Comparison of ENCODE assay signal across 1 cellular context in the genomic region with DNA sequence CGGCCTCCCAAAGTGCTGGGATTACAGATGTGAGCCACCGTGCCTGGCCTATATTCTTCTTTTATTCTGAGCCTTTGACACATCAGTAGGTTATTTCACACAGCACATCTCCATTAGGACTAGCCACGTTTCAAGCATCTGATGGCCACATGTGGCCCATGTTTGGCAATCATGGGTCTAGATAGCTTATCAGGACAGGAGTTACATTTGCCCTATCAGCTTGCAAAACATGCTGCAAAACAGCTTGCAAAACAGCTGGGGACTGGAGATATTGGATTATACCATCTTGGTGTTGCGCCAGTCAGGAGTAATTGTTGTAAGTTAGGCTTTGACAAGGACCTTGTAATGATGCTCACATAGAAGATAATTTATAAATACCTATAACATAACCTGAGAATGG.
TF ChIP-seq lines count a peak whose summit lies in the region.

No MANE protein-coding gene starts in this region.

TF ChIP-seq in K562, 482 proteins besides CTCF, POLR2A, EP300 and RAD21 (continued from another document and continues in another):
- TF ChIP-seq JUN (IDR thresholded peaks at IDR 0.05; ENCODE audit: borderline replicate concordance, low read depth, low read length) (no peak), JUN (CRISPR knock-in tag; IDR thresholded peaks at IDR 0.05; ENCODE audit: borderline replicate concordance) (no peak), ZNF212 (CRISPR knock-in tag; IDR thresholded peaks at IDR 0.05) (no peak), NFATC3 (IDR thresholded peaks at IDR 0.05) (no peak), IFI16 (CRISPR knock-in tag; IDR thresholded peaks at IDR 0.05) (no peak), ZBTB8A (IDR thresholded peaks at IDR 0.05; ENCODE audit: partially characterized antibody) (no peak), MBD2 (IDR thresholded peaks at IDR 0.05; ENCODE audit: borderline replicate concordance, low read depth) (peak; percentile 58; the same call in 1 of the 2 replicates), PURB (CRISPR knock-in tag; IDR thresholded peaks at IDR 0.05; ENCODE audit: low read depth) (no peak), TEAD1 (CRISPR knock-in tag; IDR thresholded peaks at IDR 0.05) (peak in 1 of 2 experiments; percentile 74; a peak in 1 of 4 replicates), RAD51 (IDR thresholded peaks at IDR 0.05; ENCODE audit: borderline replicate concordance, low read depth) (peak; percentile 27; the same call in 1 of the 2 replicates), MCM7 (IDR thresholded peaks at IDR 0.05) (no peak), SMAD4 (CRISPR knock-in tag; conservative IDR thresholded peaks at IDR 0.05) (peak; percentile 86), NFE2 (IDR thresholded peaks at IDR 0.05; ENCODE audit: low read depth) (0 out of 2 replicates have a peak, but pooled peaks have one; percentile 26), EZH2 (IDR thresholded peaks at IDR 0.05; ENCODE audit: borderline replicate concordance, low read depth, low read length) (no peak), MED1 (CRISPR knock-in tag; IDR thresholded peaks at IDR 0.05; ENCODE audit: borderline replicate concordance) (no peak), HCFC1 (IDR thresholded peaks at IDR 0.05; ENCODE audit: low read depth, low read length) (no peak), FOXO4 (CRISPR knock-in tag; IDR thresholded peaks at IDR 0.05) (no peak), ZNF354B (CRISPR knock-in tag; IDR thresholded peaks at IDR 0.05) (no peak; the same call in 1 of the 2 replicates), SAFB (IDR thresholded peaks at IDR 0.05; ENCODE audit: borderline replicate concordance, low read depth, low read length) (no peak), KDM4B (IDR thresholded peaks at IDR 0.05; ENCODE audit: borderline replicate concordance in 2 of 2, low read depth in 1 of 2) (no peak), ARHGAP35 (IDR thresholded peaks at IDR 0.05; ENCODE audit: partially characterized antibody) (no peak), ZNF57 (CRISPR knock-in tag; IDR thresholded peaks at IDR 0.05) (no peak), ZNF717 (CRISPR knock-in tag; IDR thresholded peaks at IDR 0.05) (no peak), NR2C2 (CRISPR knock-in tag; IDR thresholded peaks at IDR 0.05) (no peak), NR2C2 (tag; IDR thresholded peaks at IDR 0.05) (no peak), GTF2B (IDR thresholded peaks at IDR 0.05; ENCODE audit: extremely low read depth, insufficient read length) (no peak), ZNF143 (CRISPR knock-in tag; IDR thresholded peaks at IDR 0.05) (no peak), ZKSCAN1 (IDR thresholded peaks at IDR 0.05; ENCODE audit: low read depth, low read length) (no peak), ZNF384 (IDR thresholded peaks at IDR 0.05; ENCODE audit: low read depth, low read length) (no peak), MCM2 (IDR thresholded peaks at IDR 0.05; ENCODE audit: low read depth) (no peak), SMARCE1 (IDR thresholded peaks at IDR 0.05) (peak; percentile 87), KLF10 (CRISPR knock-in tag; IDR thresholded peaks at IDR 0.05) (no peak), MLX (CRISPR knock-in tag; conservative IDR thresholded peaks at IDR 0.05) (no peak), ZBTB9 (CRISPR knock-in tag; IDR thresholded peaks at IDR 0.05) (peak; percentile 100), GABPA (tag; conservative IDR thresholded peaks at IDR 0.05; ENCODE audit: low read depth) (no peak), ZNF695 (CRISPR knock-in tag; IDR thresholded peaks at IDR 0.05) (no peak), HSF4 (CRISPR knock-in tag; IDR thresholded peaks at IDR 0.05; ENCODE audit: borderline replicate concordance) (no peak), TFAM (CRISPR knock-in tag; conservative IDR thresholded peaks at IDR 0.05) (no peak)
- TF ChIP-seq, protein P1, sequence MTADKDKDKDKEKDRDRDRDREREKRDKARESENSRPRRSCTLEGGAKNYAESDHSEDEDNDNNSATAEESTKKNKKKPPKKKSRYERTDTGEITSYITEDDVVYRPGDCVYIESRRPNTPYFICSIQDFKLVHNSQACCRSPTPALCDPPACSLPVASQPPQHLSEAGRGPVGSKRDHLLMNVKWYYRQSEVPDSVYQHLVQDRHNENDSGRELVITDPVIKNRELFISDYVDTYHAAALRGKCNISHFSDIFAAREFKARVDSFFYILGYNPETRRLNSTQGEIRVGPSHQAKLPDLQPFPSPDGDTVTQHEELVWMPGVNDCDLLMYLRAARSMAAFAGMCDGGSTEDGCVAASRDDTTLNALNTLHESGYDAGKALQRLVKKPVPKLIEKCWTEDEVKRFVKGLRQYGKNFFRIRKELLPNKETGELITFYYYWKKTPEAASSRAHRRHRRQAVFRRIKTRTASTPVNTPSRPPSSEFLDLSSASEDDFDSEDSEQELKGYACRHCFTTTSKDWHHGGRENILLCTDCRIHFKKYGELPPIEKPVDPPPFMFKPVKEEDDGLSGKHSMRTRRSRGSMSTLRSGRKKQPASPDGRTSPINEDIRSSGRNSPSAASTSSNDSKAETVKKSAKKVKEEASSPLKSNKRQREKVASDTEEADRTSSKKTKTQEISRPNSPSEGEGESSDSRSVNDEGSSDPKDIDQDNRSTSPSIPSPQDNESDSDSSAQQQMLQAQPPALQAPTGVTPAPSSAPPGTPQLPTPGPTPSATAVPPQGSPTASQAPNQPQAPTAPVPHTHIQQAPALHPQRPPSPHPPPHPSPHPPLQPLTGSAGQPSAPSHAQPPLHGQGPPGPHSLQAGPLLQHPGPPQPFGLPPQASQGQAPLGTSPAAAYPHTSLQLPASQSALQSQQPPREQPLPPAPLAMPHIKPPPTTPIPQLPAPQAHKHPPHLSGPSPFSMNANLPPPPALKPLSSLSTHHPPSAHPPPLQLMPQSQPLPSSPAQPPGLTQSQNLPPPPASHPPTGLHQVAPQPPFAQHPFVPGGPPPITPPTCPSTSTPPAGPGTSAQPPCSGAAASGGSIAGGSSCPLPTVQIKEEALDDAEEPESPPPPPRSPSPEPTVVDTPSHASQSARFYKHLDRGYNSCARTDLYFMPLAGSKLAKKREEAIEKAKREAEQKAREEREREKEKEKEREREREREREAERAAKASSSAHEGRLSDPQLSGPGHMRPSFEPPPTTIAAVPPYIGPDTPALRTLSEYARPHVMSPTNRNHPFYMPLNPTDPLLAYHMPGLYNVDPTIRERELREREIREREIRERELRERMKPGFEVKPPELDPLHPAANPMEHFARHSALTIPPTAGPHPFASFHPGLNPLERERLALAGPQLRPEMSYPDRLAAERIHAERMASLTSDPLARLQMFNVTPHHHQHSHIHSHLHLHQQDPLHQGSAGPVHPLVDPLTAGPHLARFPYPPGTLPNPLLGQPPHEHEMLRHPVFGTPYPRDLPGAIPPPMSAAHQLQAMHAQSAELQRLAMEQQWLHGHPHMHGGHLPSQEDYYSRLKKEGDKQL (CRISPR knock-in tag; IDR thresholded peaks at IDR 0.05; ENCODE audit: borderline replicate concordance), result 0 out of 2 replicates have a peak, but pooled peaks have one; percentile 64
- TF ChIP-seq, protein P2, sequence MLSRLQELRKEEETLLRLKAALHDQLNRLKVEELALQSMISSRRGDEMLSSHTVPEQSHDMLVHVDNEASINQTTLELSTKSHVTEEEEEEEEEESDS (CRISPR knock-in tag; IDR thresholded peaks at IDR 0.05), result no peak
- TF ChIP-seq, protein P3, sequence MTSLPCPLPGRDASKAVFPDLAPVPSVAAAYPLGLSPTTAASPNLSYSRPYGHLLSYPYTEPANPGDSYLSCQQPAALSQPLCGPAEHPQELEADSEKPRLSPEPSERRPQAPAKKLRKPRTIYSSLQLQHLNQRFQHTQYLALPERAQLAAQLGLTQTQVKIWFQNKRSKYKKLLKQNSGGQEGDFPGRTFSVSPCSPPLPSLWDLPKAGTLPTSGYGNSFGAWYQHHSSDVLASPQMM (CRISPR knock-in tag; IDR thresholded peaks at IDR 0.05), result no peak
- TF ChIP-seq, protein P4, sequence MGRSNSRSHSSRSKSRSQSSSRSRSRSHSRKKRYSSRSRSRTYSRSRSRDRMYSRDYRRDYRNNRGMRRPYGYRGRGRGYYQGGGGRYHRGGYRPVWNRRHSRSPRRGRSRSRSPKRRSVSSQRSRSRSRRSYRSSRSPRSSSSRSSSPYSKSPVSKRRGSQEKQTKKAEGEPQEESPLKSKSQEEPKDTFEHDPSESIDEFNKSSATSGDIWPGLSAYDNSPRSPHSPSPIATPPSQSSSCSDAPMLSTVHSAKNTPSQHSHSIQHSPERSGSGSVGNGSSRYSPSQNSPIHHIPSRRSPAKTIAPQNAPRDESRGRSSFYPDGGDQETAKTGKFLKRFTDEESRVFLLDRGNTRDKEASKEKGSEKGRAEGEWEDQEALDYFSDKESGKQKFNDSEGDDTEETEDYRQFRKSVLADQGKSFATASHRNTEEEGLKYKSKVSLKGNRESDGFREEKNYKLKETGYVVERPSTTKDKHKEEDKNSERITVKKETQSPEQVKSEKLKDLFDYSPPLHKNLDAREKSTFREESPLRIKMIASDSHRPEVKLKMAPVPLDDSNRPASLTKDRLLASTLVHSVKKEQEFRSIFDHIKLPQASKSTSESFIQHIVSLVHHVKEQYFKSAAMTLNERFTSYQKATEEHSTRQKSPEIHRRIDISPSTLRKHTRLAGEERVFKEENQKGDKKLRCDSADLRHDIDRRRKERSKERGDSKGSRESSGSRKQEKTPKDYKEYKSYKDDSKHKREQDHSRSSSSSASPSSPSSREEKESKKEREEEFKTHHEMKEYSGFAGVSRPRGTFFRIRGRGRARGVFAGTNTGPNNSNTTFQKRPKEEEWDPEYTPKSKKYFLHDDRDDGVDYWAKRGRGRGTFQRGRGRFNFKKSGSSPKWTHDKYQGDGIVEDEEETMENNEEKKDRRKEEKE (IDR thresholded peaks at IDR 0.05; ENCODE audit: borderline replicate concordance in 1 of 2, control insufficient read depth in 1 of 2, low read depth in 2 of 2, low read length in 1 of 2), result no peak
- TF ChIP-seq, protein P5, sequence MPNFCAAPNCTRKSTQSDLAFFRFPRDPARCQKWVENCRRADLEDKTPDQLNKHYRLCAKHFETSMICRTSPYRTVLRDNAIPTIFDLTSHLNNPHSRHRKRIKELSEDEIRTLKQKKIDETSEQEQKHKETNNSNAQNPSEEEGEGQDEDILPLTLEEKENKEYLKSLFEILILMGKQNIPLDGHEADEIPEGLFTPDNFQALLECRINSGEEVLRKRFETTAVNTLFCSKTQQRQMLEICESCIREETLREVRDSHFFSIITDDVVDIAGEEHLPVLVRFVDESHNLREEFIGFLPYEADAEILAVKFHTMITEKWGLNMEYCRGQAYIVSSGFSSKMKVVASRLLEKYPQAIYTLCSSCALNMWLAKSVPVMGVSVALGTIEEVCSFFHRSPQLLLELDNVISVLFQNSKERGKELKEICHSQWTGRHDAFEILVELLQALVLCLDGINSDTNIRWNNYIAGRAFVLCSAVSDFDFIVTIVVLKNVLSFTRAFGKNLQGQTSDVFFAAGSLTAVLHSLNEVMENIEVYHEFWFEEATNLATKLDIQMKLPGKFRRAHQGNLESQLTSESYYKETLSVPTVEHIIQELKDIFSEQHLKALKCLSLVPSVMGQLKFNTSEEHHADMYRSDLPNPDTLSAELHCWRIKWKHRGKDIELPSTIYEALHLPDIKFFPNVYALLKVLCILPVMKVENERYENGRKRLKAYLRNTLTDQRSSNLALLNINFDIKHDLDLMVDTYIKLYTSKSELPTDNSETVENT (CRISPR knock-in tag; IDR thresholded peaks at IDR 0.05), result no peak
- TF ChIP-seq, protein P6, sequence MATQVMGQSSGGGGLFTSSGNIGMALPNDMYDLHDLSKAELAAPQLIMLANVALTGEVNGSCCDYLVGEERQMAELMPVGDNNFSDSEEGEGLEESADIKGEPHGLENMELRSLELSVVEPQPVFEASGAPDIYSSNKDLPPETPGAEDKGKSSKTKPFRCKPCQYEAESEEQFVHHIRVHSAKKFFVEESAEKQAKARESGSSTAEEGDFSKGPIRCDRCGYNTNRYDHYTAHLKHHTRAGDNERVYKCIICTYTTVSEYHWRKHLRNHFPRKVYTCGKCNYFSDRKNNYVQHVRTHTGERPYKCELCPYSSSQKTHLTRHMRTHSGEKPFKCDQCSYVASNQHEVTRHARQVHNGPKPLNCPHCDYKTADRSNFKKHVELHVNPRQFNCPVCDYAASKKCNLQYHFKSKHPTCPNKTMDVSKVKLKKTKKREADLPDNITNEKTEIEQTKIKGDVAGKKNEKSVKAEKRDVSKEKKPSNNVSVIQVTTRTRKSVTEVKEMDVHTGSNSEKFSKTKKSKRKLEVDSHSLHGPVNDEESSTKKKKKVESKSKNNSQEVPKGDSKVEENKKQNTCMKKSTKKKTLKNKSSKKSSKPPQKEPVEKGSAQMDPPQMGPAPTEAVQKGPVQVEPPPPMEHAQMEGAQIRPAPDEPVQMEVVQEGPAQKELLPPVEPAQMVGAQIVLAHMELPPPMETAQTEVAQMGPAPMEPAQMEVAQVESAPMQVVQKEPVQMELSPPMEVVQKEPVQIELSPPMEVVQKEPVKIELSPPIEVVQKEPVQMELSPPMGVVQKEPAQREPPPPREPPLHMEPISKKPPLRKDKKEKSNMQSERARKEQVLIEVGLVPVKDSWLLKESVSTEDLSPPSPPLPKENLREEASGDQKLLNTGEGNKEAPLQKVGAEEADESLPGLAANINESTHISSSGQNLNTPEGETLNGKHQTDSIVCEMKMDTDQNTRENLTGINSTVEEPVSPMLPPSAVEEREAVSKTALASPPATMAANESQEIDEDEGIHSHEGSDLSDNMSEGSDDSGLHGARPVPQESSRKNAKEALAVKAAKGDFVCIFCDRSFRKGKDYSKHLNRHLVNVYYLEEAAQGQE (CRISPR knock-in tag; IDR thresholded peaks at IDR 0.05; ENCODE audit: low read depth), result no peak
